ENCODE assay signal across 15 cellular contexts in genomic region chr4:78735697-78736096, GRCh38. TPM values are rescaled to one million over a fixed set of nuclear protein-coding genes. Genes with fewer than 3 reads are reported as not detected.
DNase-seq lines count a peak whose midpoint lies in the region; ATAC-seq lines count a peak whose summit lies in the region.
"Had no signal": no experiment of that assay in that cellular context is flagged by ENCODE, and none has a peak within 500 bp of the region (broad histone marks: within the 10 kb centered on the region; RNA-seq: fewer than 3 reads in every experiment).

No MANE protein-coding gene starts in this region.

- peak; percentile 63 for ATAC-seq in GM18907 (IDR thresholded peaks at IDR 0.05; ENCODE audit: unreplicated experiment)
- peak; percentile 64 for ATAC-seq in GM21717 (IDR thresholded peaks at IDR 0.05; ENCODE audit: unreplicated experiment)
- ATAC-seq in HG03280 (IDR thresholded peaks at IDR 0.05; ENCODE audit: unreplicated experiment): peak; percentile 53
- ATAC-seq: effector memory CD8-positive, alpha-beta T cell; naive thymus-derived CD8-positive, alpha-beta T cell; sciatic nerve had no signal

- peaks cover 0 to 3% (median 0%) of the 10 kb centered on the region in 3 donors for H3K27me3 Mint-ChIP-seq in immature natural killer cell (ENCODE audit: low read depth in 3 of 3)
- H3K27me3 Mint-ChIP-seq: CD8-positive, alpha-beta memory T cell; effector memory CD8-positive, alpha-beta T cell; naive thymus-derived CD8-positive, alpha-beta T cell had no signal

- H3K9me3 Mint-ChIP-seq in immature natural killer cell: no peaks in the 10 kb centered on the region
- H3K9me3 Mint-ChIP-seq: activated T-helper 1 cell treated with anti-CD3 and anti-CD28 coated beads, Interleukin-12 subunit alpha, Interleukin-12 subunit beta, Interleukin-2, Interleukin-4 antibody, amounts not matched to agents 30 ng/mL and 10 ng/mL and 1 ng/mL, durations not matched to agents 14 hours and 24 hours and 36 hours; CD8-positive, alpha-beta memory T cell; effector memory CD8-positive, alpha-beta T cell; naive thymus-derived CD8-positive, alpha-beta T cell had no signal

- H3K36me3 Mint-ChIP-seq in immature natural killer cell: no peaks in the 10 kb centered on the region
- H3K36me3 Mint-ChIP-seq: CD8-positive, alpha-beta memory T cell; naive thymus-derived CD8-positive, alpha-beta T cell had no signal

- H3K27ac Mint-ChIP-seq in immature natural killer cell: no peak overlapping the region
- H3K27ac Mint-ChIP-seq: activated T-helper 1 cell treated with anti-CD3 and anti-CD28 coated beads, Interleukin-12 subunit alpha, Interleukin-12 subunit beta, Interleukin-2, Interleukin-4 antibody, amounts not matched to agents 30 ng/mL and 10 ng/mL and 1 ng/mL, durations not matched to agents 14 hours and 24 hours and 36 hours; CD8-positive, alpha-beta memory T cell; effector memory CD8-positive, alpha-beta T cell; naive thymus-derived CD8-positive, alpha-beta T cell had no signal

- no peaks in the 10 kb centered on the region for H3K4me1 Mint-ChIP-seq in immature natural killer cell

- no peak overlapping the region for H3K4me3 Mint-ChIP-seq in immature natural killer cell
- H3K4me3 Mint-ChIP-seq: activated T-helper 1 cell treated with anti-CD3 and anti-CD28 coated beads, Interleukin-12 subunit alpha, Interleukin-12 subunit beta, Interleukin-2, Interleukin-4 antibody, amounts not matched to agents 30 ng/mL and 10 ng/mL and 1 ng/mL, durations not matched to agents 14 hours and 24 hours and 36 hours; CD8-positive, alpha-beta memory T cell; effector memory CD8-positive, alpha-beta T cell; naive thymus-derived CD8-positive, alpha-beta T cell had no signal

- DNase-seq in pons (ENCODE audit: low spot score): peak; percentile 25
- no peak for DNase-seq in immature natural killer cell
- DNase-seq in activated effector memory CD4-positive, alpha-beta T cell treated with Interleukin-2 at 50 U/mL for 16 hours: no peak
- DNase-seq in DMS 273 treated with DMSO at 0.1 percent for 48 hours (lab: John Stamatoyannopoulos, UW): no peak
- DNase-seq: CD8-positive, alpha-beta memory T cell; effector memory CD8-positive, alpha-beta T cell; HCEC 1CT; naive thymus-derived CD8-positive, alpha-beta T cell; NCI-H1436 treated with DMSO at 0.1 percent for 48 hours; NCI-H748 treated with DMSO at 0.1 percent for 48 hours had no signal

RNA-seq across cellular contexts. Expression of gene BMP2K, which starts 40.5 kb away (rescaled TPM):
- 1 to 10 TPM in 2 of 3 donors, under 1 TPM in 1; 0.93 to 3.0 (median 1.3) TPM for polyA plus RNA-seq in immature natural killer cell
